ENCODE assay signal across 9 cellular contexts in the genomic region with DNA sequence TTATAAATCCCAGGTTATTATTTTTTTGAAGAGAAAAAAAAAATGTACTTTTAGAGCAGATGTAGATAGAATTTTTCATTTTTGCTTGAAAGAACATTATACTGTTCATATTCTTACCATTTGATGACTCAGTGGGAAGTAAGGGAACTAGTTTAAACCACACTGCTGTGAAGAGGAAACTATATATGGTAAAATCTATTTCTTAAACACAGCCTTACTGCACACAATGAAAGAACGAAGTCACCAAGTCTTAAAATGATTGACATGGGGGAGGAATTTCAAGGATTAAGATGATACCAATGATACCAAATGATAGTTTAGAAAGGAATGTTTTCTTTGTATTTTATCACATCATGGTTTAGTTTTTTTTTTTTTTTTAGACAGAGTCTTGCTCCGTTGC. TPM values are rescaled to one million over a fixed set of nuclear protein-coding genes. Genes with fewer than 3 reads are reported as not detected.
DNase-seq lines count a peak whose midpoint lies in the region; ATAC-seq lines count a peak whose summit lies in the region.
"Had no signal": no experiment of that assay in that cellular context is flagged by ENCODE, and none has a peak within 500 bp of the region (broad histone marks: within the 10 kb centered on the region; RNA-seq: fewer than 3 reads in every experiment).

No MANE protein-coding gene starts in this region.

- H3K36me3 ChIP-seq in CD4-positive, alpha-beta memory T cell (ENCODE audit: insufficient read depth, low read length): no peaks in the 10 kb centered on the region
- no peaks in the 10 kb centered on the region for H3K36me3 ChIP-seq in mesendoderm (ENCODE audit: control insufficient read depth, insufficient read depth, low read length)

- H3K9me3 Mint-ChIP-seq in CD4-positive, alpha-beta memory T cell: no peaks in the 10 kb centered on the region
- H3K9me3 Mint-ChIP-seq in activated T-helper 2 cell treated with anti-CD3 and anti-CD28 coated beads, Interferon-gamma antibody, Interleukin-2, Interleukin-4, amounts not matched to agents 10 μg/mL and 5 μg/mL and 100 μg/mL, durations not matched to agents 14 hours and 24 hours and 36 hours: no peaks in the 10 kb centered on the region
- no peaks in the 10 kb centered on the region for H3K9me3 Mint-ChIP-seq in memory B cell

- H3K27ac ChIP-seq in CD4-positive, alpha-beta memory T cell (ENCODE audit: low read depth, low read length): peak overlapping the region; percentile 53
- H3K27ac ChIP-seq in mesendoderm (ENCODE audit: low read depth, low read length): no peak overlapping the region

- H4K5ac ChIP-seq in mesendoderm (ENCODE audit: low read length): no peak overlapping the region

- H3K36me3 Mint-ChIP-seq in CD4-positive, alpha-beta memory T cell: peaks cover 17 to 38% of the 10 kb centered on the region in 2 donors
- peaks cover 44% of the 10 kb centered on the region for H3K36me3 Mint-ChIP-seq in activated T-helper 2 cell treated with anti-CD3 and anti-CD28 coated beads, Interferon-gamma antibody, Interleukin-2, Interleukin-4, amounts not matched to agents 10 μg/mL and 5 μg/mL and 100 μg/mL, durations not matched to agents 14 hours and 24 hours and 36 hours (ENCODE audit: low read depth)
- H3K36me3 Mint-ChIP-seq in memory B cell: peaks cover 8% of the 10 kb centered on the region

- H3K4me2 ChIP-seq in mesendoderm (ENCODE audit: low read length): no peak overlapping the region

- POLR2A ChIA-PET in CD4-positive, alpha-beta memory T cell (lab: Charles Lee; ENCODE audit: partially characterized antibody): interaction anchor here (1.5 to 1.6 kb wide), 2 partner anchors 69 to 103 kb away, joined by 4 to 6 read pairs; partner anchors contain the start of gene RAB1A

- peaks cover 89% of the 10 kb centered on the region for H3K4me1 ChIP-seq in CD4-positive, alpha-beta memory T cell (ENCODE audit: insufficient read depth, low read length)
- no peaks in the 10 kb centered on the region for H3K4me1 ChIP-seq in mesendoderm (ENCODE audit: control insufficient read depth, low read depth, low read length)

- no peak overlapping the region for H3K23ac ChIP-seq in mesendoderm (ENCODE audit: low read length)

- peaks cover 48% of the 10 kb centered on the region for H3K79me2 ChIP-seq in mesendoderm (ENCODE audit: control insufficient read depth, insufficient read depth, low read length)

- peak overlapping the region in 7 of 8 donors; percentile 17 to 69 (median 36) for H3K4me3 Mint-ChIP-seq in CD4-positive, alpha-beta memory T cell
- H3K4me3 Mint-ChIP-seq in activated T-helper 2 cell treated with anti-CD3 and anti-CD28 coated beads, Interferon-gamma antibody, Interleukin-2, Interleukin-4, amounts not matched to agents 10 μg/mL and 5 μg/mL and 100 μg/mL, durations not matched to agents 14 hours and 24 hours and 36 hours (ENCODE audit: low read depth): peak overlapping the region; percentile 37
- H3K4me3 Mint-ChIP-seq in memory B cell: no peak overlapping the region

- H3K27ac Mint-ChIP-seq in CD4-positive, alpha-beta memory T cell: peak overlapping the region in 6 of 7 donors; percentile 5 to 80 (median 70)
- H3K27ac Mint-ChIP-seq in activated T-helper 2 cell treated with anti-CD3 and anti-CD28 coated beads, Interferon-gamma antibody, Interleukin-2, Interleukin-4, amounts not matched to agents 10 μg/mL and 5 μg/mL and 100 μg/mL, durations not matched to agents 14 hours and 24 hours and 36 hours: peak overlapping the region; percentile 83
- peak overlapping the region; percentile 92 for H3K27ac Mint-ChIP-seq in memory B cell

- H3K4me3 ChIP-seq in CD4-positive, alpha-beta memory T cell (ENCODE audit: low read length in 2 of 2): no peak overlapping the region
- no peak overlapping the region for H3K4me3 ChIP-seq in mesendoderm (ENCODE audit: low read length)

- no CpG with 5 or more reads among the region's 2 CpGs for WGBS in mesendoderm (ENCODE audit: extremely low coverage, insufficient coverage, low lambda C conversion rate)

- no peak for DNase-seq in CD4-positive, alpha-beta memory T cell
- DNase-seq in activated T-helper 2 cell treated with anti-CD3 and anti-CD28 coated beads, Interferon-gamma antibody, Interleukin-2, Interleukin-4, amounts not matched to agents 10 μg/mL and 5 μg/mL and 100 μg/mL, durations not matched to agents 14 hours and 24 hours and 36 hours (ENCODE audit: low spot score): no peak
- DNase-seq in memory B cell (ENCODE audit: low spot score in 2 of 2) (no peak), iPS-NIHi11 (ENCODE audit: low spot score) (no peak), mesendoderm (no peak)
- DNase-seq: NCI-H2029 treated with DMSO at 0.1 percent for 48 hours had no signal

- no peak overlapping the region for H3K56ac ChIP-seq in mesendoderm (ENCODE audit: low read length)

- no peak overlapping the region for H2BK5ac ChIP-seq in mesendoderm (ENCODE audit: low read length)

- no peaks in the 10 kb centered on the region for H3K9me3 ChIP-seq in CD4-positive, alpha-beta memory T cell (ENCODE audit: control insufficient read depth in 1 of 2, low read length in 2 of 2)

- no peak overlapping the region for H2AK5ac ChIP-seq in mesendoderm (ENCODE audit: low read length)

- H3K4ac ChIP-seq in mesendoderm (ENCODE audit: low read depth, low read length): no peak overlapping the region

- no peak overlapping the region for H2BK15ac ChIP-seq in mesendoderm (replicated peaks; ENCODE audit: low read depth)

- no peaks in the 10 kb centered on the region for H3K27me3 ChIP-seq in CD4-positive, alpha-beta memory T cell (ENCODE audit: insufficient read depth, low read length)
- H3K27me3 ChIP-seq in mesendoderm (ENCODE audit: insufficient read depth, low read length, poor library complexity): no peaks in the 10 kb centered on the region

- intact Hi-C loops in CD4-positive, alpha-beta memory T cell (cut with micrococcal nuclease): loop anchor here (1.0 kb wide), 1 partner anchor 10 kb away; no protein-coding TSS in a partner anchor
- intact Hi-C loops in activated T-helper 2 cell treated with anti-CD3 and anti-CD28 coated beads, Interferon-gamma antibody, Interleukin-2, Interleukin-4, amounts not matched to agents 10 μg/mL and 5 μg/mL and 100 μg/mL, durations not matched to agents 14 hours and 24 hours and 36 hours (cut with micrococcal nuclease): no loop called here

- CTCF ChIA-PET in CD4-positive, alpha-beta memory T cell (lab: Charles Lee; ENCODE audit: partially characterized antibody): no interaction called here

- peaks cover 11% of the 10 kb centered on the region for H3K79me1 ChIP-seq in mesendoderm (ENCODE audit: low read length)

- H3K18ac ChIP-seq in mesendoderm (ENCODE audit: low read length): no peak overlapping the region

- no peak overlapping the region for H3K9ac ChIP-seq in mesendoderm (ENCODE audit: low read length)

- no peak overlapping the region for H2BK120ac ChIP-seq in mesendoderm (ENCODE audit: low read depth, low read length)

- H3K27me3 Mint-ChIP-seq in CD4-positive, alpha-beta memory T cell: no peaks in the 10 kb centered on the region
- H3K27me3 Mint-ChIP-seq in activated T-helper 2 cell treated with anti-CD3 and anti-CD28 coated beads, Interferon-gamma antibody, Interleukin-2, Interleukin-4, amounts not matched to agents 10 μg/mL and 5 μg/mL and 100 μg/mL, durations not matched to agents 14 hours and 24 hours and 36 hours (ENCODE audit: low read depth): no peaks in the 10 kb centered on the region
- H3K27me3 Mint-ChIP-seq in memory B cell: no peaks in the 10 kb centered on the region

- ATAC-seq in HG03442 (IDR thresholded peaks at IDR 0.05; ENCODE audit: unreplicated experiment) (peak; percentile 42), memory B cell (ENCODE audit: low read depth) (no peak), GM21576 (IDR thresholded peaks at IDR 0.05; ENCODE audit: unreplicated experiment) (no peak), HG02588 (IDR thresholded peaks at IDR 0.05; ENCODE audit: unreplicated experiment) (no peak)

- peaks cover 35 to 84% (median 60%) of the 10 kb centered on the region in 4 donors for H3K4me1 Mint-ChIP-seq in CD4-positive, alpha-beta memory T cell
- H3K4me1 Mint-ChIP-seq in activated T-helper 2 cell treated with anti-CD3 and anti-CD28 coated beads, Interferon-gamma antibody, Interleukin-2, Interleukin-4, amounts not matched to agents 10 μg/mL and 5 μg/mL and 100 μg/mL, durations not matched to agents 14 hours and 24 hours and 36 hours (ENCODE audit: low read depth): peaks cover 29% of the 10 kb centered on the region
- peaks cover 28% of the 10 kb centered on the region for H3K4me1 Mint-ChIP-seq in memory B cell

- no peak overlapping the region for H4K8ac ChIP-seq in mesendoderm (ENCODE audit: low read depth, low read length)

RNA-seq across cellular contexts. Expression of gene ACTR2, which starts 5.0 kb away (rescaled TPM):
- total RNA-seq in CD4-positive, alpha-beta memory T cell: 100 to 1,000 TPM; 298 to 312 TPM
- 100 to 1,000 TPM; 289 to 292 TPM for polyA plus RNA-seq in CD4-positive, alpha-beta memory T cell
- 339 and 350 TPM in 2 replicates for total RNA-seq in activated T-helper 2 cell treated with anti-CD3 and anti-CD28 coated beads, Interferon-gamma antibody, Interleukin-2, Interleukin-4, amounts not matched to agents 10 μg/mL and 5 μg/mL and 100 μg/mL, durations not matched to agents 14 hours and 24 hours and 36 hours
- 104 TPM for polyA plus RNA-seq in mesendoderm (2013, experiment 1 of 2)
- 104 TPM for polyA plus RNA-seq in mesendoderm (2013, experiment 2 of 2)
